In genomic region chr19:3210347-3211017, GRCh38 we compare ENCODE assay signal across 8 cellular contexts. TPM values are rescaled to one million over a fixed set of nuclear protein-coding genes. Genes with fewer than 3 reads are reported as not detected.
DNase-seq lines count a peak whose midpoint lies in the region; ATAC-seq, FAIRE-seq and TF ChIP-seq lines count a peak whose summit lies in the region.

No MANE protein-coding gene starts in this region.

- ATAC-seq in DND-41 (ENCODE audit: insufficient read depth, low read depth) (peak; percentile 85), left lung (peak; percentile 86), GM18873 (IDR thresholded peaks at IDR 0.05; ENCODE audit: low FRiP score, unreplicated experiment) (no peak), HG03460 (IDR thresholded peaks at IDR 0.05; ENCODE audit: unreplicated experiment) (no peak)

- TF ChIP-seq CTCF in DND-41 (IDR thresholded peaks at IDR 0.05; ENCODE audit: borderline replicate concordance, extremely low read depth, low read length, poor library complexity, severe bottlenecking), result peak; percentile 78
- TF ChIP-seq CTCF in WI38 (IDR thresholded peaks at IDR 0.05; ENCODE audit: low read depth, low read length), result peak; percentile 67
- TF ChIP-seq CTCF in bronchial epithelial cell (IDR thresholded peaks at IDR 0.05; ENCODE audit: insufficient read depth, low read length, severe bottlenecking), result peak; percentile 82
- peak; percentile 37 to 77 for TF ChIP-seq CTCF in left lung (IDR thresholded peaks at IDR 0.05)

- FAIRE-seq in bronchial epithelial cell (lab: Jason Lieb, UNC), result no peak

- H3K4me1 ChIP-seq in DND-41 (ENCODE audit: insufficient read depth, low read length) (no peaks in the 10 kb centered on the region), left lung (no peaks in the 10 kb centered on the region)

- no peak overlapping the region for H2AFZ ChIP-seq in DND-41 (ENCODE audit: low read depth, low read length)

- H3K27ac ChIP-seq in DND-41 (ENCODE audit: low read length) (no peak overlapping the region), left lung (no peak overlapping the region)

- peak; percentile 68 for DNase-seq in DND-41
- peak; percentile 96 for DNase-seq in HuH-7.5 (ENCODE audit: low spot score)
- DNase-seq in bronchial epithelial cell (ENCODE audit: low read depth), result peak; percentile 32
- DNase-seq in left lung, result peak; percentile 59 to 92
- DNase-seq in stimulated activated CD8-positive, alpha-beta memory T cell treated with anti-CD3 and anti-CD28 coated beads, Interleukin-2, amount 100 ng/mL, for 1 hour (ENCODE audit: low read depth in 2 of 2), result peak; percentile 27 to 51

- intact Hi-C loops in left lung (cut with DNase I), result no loop called here

- H3K9ac ChIP-seq in DND-41 (ENCODE audit: low read depth, low read length), result no peak overlapping the region

- no peak overlapping the region for H3K4me2 ChIP-seq in DND-41 (ENCODE audit: insufficient read depth, low read length)

- no peaks in the 10 kb centered on the region for H3K27me3 ChIP-seq in DND-41 (ENCODE audit: insufficient read depth, low read length, poor library complexity)
- H3K27me3 ChIP-seq in bronchial epithelial cell (ENCODE audit: control insufficient read depth, insufficient read depth, low read length), result no peaks in the 10 kb centered on the region
- H3K27me3 ChIP-seq in left lung, result no peaks in the 10 kb centered on the region

- H3K4me3 ChIP-seq in DND-41 (ENCODE audit: low read depth in 1 of 2, low read length in 2 of 2), result no peak overlapping the region
- no peak overlapping the region for H3K4me3 ChIP-seq in WI38 (ENCODE audit: low read depth, low read length)
- no peak overlapping the region for H3K4me3 ChIP-seq in bronchial epithelial cell (ENCODE audit: low read depth, low read length)
- no peak overlapping the region for H3K4me3 ChIP-seq in left lung

- H4K20me1 ChIP-seq in DND-41 (ENCODE audit: insufficient read depth, low read length), result no peaks in the 10 kb centered on the region

- H3K36me3 ChIP-seq in DND-41 (ENCODE audit: insufficient read depth, low read length) (peaks cover 36% of the 10 kb centered on the region), bronchial epithelial cell (ENCODE audit: control insufficient read depth, insufficient read depth, low read length) (peaks cover 9% of the 10 kb centered on the region), left lung (peaks cover 0 to 41% of the 10 kb centered on the region in 2 donors)

- H3K79me2 ChIP-seq in DND-41 (ENCODE audit: insufficient read depth, low read length), result no peaks in the 10 kb centered on the region

- H3K9me3 ChIP-seq in DND-41 (ENCODE audit: insufficient read depth, low read length, severe bottlenecking), result no peaks in the 10 kb centered on the region
- H3K9me3 ChIP-seq in left lung, result no peaks in the 10 kb centered on the region

RNA-seq across cellular contexts. Expression of gene CELF5, which starts 14.0 kb away (rescaled TPM):
- total RNA-seq in bronchial epithelial cell (not detected in 2 replicates), left lung (under 1 TPM in 1 of 2 donors, not detected in 1; 0.38 TPM)

RNA-seq across cellular contexts. Expression of gene NCLN, which starts 24.8 kb away (rescaled TPM):
- total RNA-seq in bronchial epithelial cell (37.9 and 41.6 TPM in 2 replicates), left lung (100 to 1,000 TPM in 1 of 2 donors, 10 to 100 TPM in 1; 67.7 to 121 TPM)

RNA-seq across cellular contexts. Expression of gene S1PR4, which starts 31.9 kb away (rescaled TPM):
- total RNA-seq in bronchial epithelial cell, result 0.26 and 0.90 TPM in 2 replicates
- total RNA-seq in left lung, result 10 to 100 TPM in 1 of 2 donors, 1 to 10 TPM in 1; 9.3 to 20.8 TPM

Comparison
In these comparisons a context has a peak if more than half of its experiments do, and no peak if none do; other contexts are left out.
1. ATAC-seq: peak in DND-41 (single experiment) and left lung (single experiment); none in GM18873 (single experiment) and HG03460 (single experiment).
2. DNase-seq: peak in every context shown above with its lines; median percentile 96 in HuH-7.5; 76 in left lung; 68 in DND-41; 39 in stimulated activated CD8-positive, alpha-beta memory T cell treated with anti-CD3 and anti-CD28 coated beads, Interleukin-2, amount 100 ng/mL, for 1 hour; 32 in bronchial epithelial cell.
3. Peak in every context shown above with its lines, with median percentiles within 50 percentile points of each other: CTCF ChIP-seq.